Comparison of ENCODE assay signal across 12 cellular contexts in the genomic region with DNA sequence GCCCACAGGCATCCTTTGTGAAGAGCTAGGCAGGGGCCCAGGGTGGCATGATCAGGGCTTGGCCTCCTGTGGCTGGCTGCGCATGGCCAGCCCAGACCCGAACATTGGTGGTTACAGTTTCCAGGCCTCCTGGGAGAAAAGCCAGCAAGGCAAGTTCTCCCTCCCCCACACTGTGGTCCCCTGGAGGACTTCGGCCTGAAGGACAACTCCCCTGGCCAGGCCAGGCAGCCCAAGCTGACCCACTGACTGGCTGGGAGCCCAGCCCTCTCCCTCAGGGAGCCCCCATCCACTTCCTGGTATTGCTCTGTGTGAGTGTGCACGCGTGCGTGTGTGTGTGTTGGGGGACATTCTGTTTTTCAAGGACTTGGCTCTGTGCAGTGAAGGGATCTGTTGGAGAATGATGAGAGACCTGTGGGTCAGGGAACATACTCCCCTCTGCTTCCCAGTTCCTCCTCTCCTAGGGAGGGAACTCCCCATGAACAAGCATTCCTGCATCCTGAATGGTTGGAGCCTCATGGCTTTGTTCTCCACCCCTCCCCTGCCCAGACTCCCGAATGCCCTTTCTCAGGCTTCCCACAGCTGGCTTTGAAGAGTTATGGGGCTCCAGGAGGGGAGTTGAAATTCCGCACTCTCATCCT. TPM values are rescaled to one million over a fixed set of nuclear protein-coding genes. Genes with fewer than 3 reads are reported as not detected.
DNase-seq lines count a peak whose midpoint lies in the region; ATAC-seq, FAIRE-seq and TF ChIP-seq lines count a peak whose summit lies in the region.
"Had no signal": no experiment of that assay in that cellular context is flagged by ENCODE, and none has a peak within 500 bp of the region (broad histone marks: within the 10 kb centered on the region; RNA-seq: fewer than 3 reads in every experiment).

No MANE protein-coding gene starts in this region.

- H3K4me2 ChIP-seq in HepG2 (ENCODE audit: low read depth, low read length) (no peak overlapping the region), smooth muscle cell (no peak overlapping the region)

- BruUV-seq in HepG2 (replicated peaks; lab: Mats Ljungman, UMichigan) = no TSS peak

- no peak overlapping the region for H3K4me3 Mint-ChIP-seq in osteocyte (ENCODE audit: unreplicated experiment)

- no peak for DNase-seq in HepG2 (ENCODE audit: low spot score)
- DNase-seq in left cardiac atrium = peak; percentile 88
- DNase-seq in osteocyte (ENCODE audit: extremely low spot score, unreplicated experiment) = peak; percentile 87
- DNase-seq in aorta = peak; percentile 78 to 90
- DNase-seq in smooth muscle cell (lab: John Stamatoyannopoulos, UW; ENCODE audit: unreplicated experiment) = no peak
- no peak for DNase-seq in GDM1 (lab: John Stamatoyannopoulos, UW)

- no peak overlapping the region for H2AFZ ChIP-seq in HepG2 (ENCODE audit: low read length)
- no peak overlapping the region for H2AFZ ChIP-seq in smooth muscle cell (ENCODE audit: low read depth)

- H3K27ac ChIP-seq in liver (ENCODE audit: low read depth in 1 of 2, low read length in 2 of 2) (peak overlapping the region in 1 of 2 donors; percentile 27), HepG2 (ENCODE audit: extremely low read length, insufficient read depth, low read length) (no peak overlapping the region), aorta (ENCODE audit: low read depth in 1 of 2, low read length in 2 of 2) (peak overlapping the region in 1 of 2 donors; percentile 12), smooth muscle cell (ENCODE audit: low read depth) (no peak overlapping the region)
- H3K27ac ChIP-seq: neutrophil had no signal

- H3K4me1 Mint-ChIP-seq in osteocyte (ENCODE audit: unreplicated experiment) = peaks cover 52% of the 10 kb centered on the region

- H3K36me3 Mint-ChIP-seq in osteocyte (ENCODE audit: unreplicated experiment) = peaks cover 3% of the 10 kb centered on the region

- H3K36me3 ChIP-seq in liver (ENCODE audit: control insufficient read depth in 4 of 4, insufficient read depth in 3 of 4, low read depth in 1 of 4, low read length in 3 of 4) (no peaks in the 10 kb centered on the region), HepG2 (replicated peaks in 1 of 2; ENCODE audit: control insufficient read depth in 1 of 2, insufficient read depth in 2 of 2, low read length in 2 of 2) (no peaks in the 10 kb centered on the region), aorta (ENCODE audit: control insufficient read depth in 1 of 2, insufficient read depth in 2 of 2, low read length in 1 of 2) (no peaks in the 10 kb centered on the region), smooth muscle cell (ENCODE audit: low read depth) (no peaks in the 10 kb centered on the region)
- H3K36me3 ChIP-seq: neutrophil had no signal

- ATAC-seq in HepG2 = no peak
- ATAC-seq in left cardiac atrium = peak; percentile 74 to 89
- ATAC-seq in aorta (ENCODE audit: low FRiP score) = peak; percentile 78
- no peak for ATAC-seq in HG03521 (IDR thresholded peaks at IDR 0.05; ENCODE audit: unreplicated experiment)

- TF ChIP-seq RAD21 in liver (IDR thresholded peaks at IDR 0.05) = peak in 1 of 2 donors; percentile 12
- TF ChIP-seq RAD21 in HepG2 (CRISPR knock-in tag; IDR thresholded peaks at IDR 0.05) = no peak

- TF ChIP-seq EP300 in HepG2 (IDR thresholded peaks at IDR 0.05; ENCODE audit: low read depth in 2 of 2, low read length in 2 of 2) = no peak
- no peak for TF ChIP-seq EP300 in HepG2 (CRISPR knock-in tag; IDR thresholded peaks at IDR 0.05; ENCODE audit: borderline replicate concordance)

- H3K4me1 ChIP-seq in liver (ENCODE audit: control insufficient read depth in 4 of 4, insufficient read depth in 4 of 4, low read length in 3 of 4) = no peaks in the 10 kb centered on the region
- H3K4me1 ChIP-seq in HepG2 (ENCODE audit: insufficient read depth, low read length) = no peaks in the 10 kb centered on the region
- H3K4me1 ChIP-seq in aorta (ENCODE audit: control insufficient read depth in 1 of 2, insufficient read depth in 2 of 2, low read length in 2 of 2) = no peaks in the 10 kb centered on the region
- H3K4me1 ChIP-seq in smooth muscle cell (ENCODE audit: low read depth) = peaks cover 13% of the 10 kb centered on the region

- in situ Hi-C loops in HepG2 (cut with HindIII; ENCODE audit: extremely low pct_ligation_motif_present, low pct_unique_long_range_greater_than_20kb) = no loop called here

- POLR2A ChIA-PET in HepG2 (lab: Yijun Ruan, JAX) = no interaction called here

- H3K9ac ChIP-seq in liver (ENCODE audit: low read depth in 1 of 2, low read length in 2 of 2) = no peak overlapping the region
- H3K9ac ChIP-seq in HepG2 (ENCODE audit: insufficient read depth, low read depth, low read length) = no peak overlapping the region
- no peak overlapping the region for H3K9ac ChIP-seq in smooth muscle cell (ENCODE audit: low read depth)

- WGBS in liver = 75% methylated on average over 8 of the region's 8 CpGs
- WGBS in HepG2 (ENCODE audit: low lambda C conversion rate) = 55% methylated on average over 2 of the region's 8 CpGs
- WGBS in aorta, 2 donors = 22 to 25% methylated on average over 8 of the region's 8 CpGs
- 74% methylated on average over 8 of the region's 8 CpGs for WGBS in smooth muscle cell (ENCODE audit: low lambda C conversion rate)

- intact Hi-C loops in HepG2 (cut with micrococcal nuclease; ENCODE audit: unreplicated experiment) = no loop called here
- intact Hi-C loops in left cardiac atrium (cut with DNase I) = no loop called here
- intact Hi-C loops in aorta (cut with DNase I) = no loop called here

- no peaks in the 10 kb centered on the region for H4K20me1 ChIP-seq in HepG2 (ENCODE audit: insufficient read depth, low read length)
- no peaks in the 10 kb centered on the region for H4K20me1 ChIP-seq in smooth muscle cell (ENCODE audit: low read depth)

- no peak for FAIRE-seq in HepG2 (lab: Jason Lieb, UNC)
- FAIRE-seq: A204.1, G401.6 had no signal

- H3K4me3 ChIP-seq in liver (ENCODE audit: low read depth in 1 of 3, low read length in 3 of 3) (no peak overlapping the region), HepG2 (replicated peaks in 1 of 3; ENCODE audit: insufficient read depth in 1 of 3, low read depth in 2 of 3, low read length in 3 of 3) (no peak overlapping the region), aorta (ENCODE audit: low read length in 2 of 2) (no peak overlapping the region), smooth muscle cell (no peak overlapping the region)

- H3K9me3 Mint-ChIP-seq in osteocyte (ENCODE audit: unreplicated experiment) = no peaks in the 10 kb centered on the region
- H3K9me3 Mint-ChIP-seq: activated T-helper 2 cell treated with anti-CD3 and anti-CD28 coated beads, Interferon-gamma antibody, Interleukin-2, Interleukin-4, amounts not matched to agents 10 μg/mL and 5 μg/mL and 100 μg/mL, durations not matched to agents 14 hours and 24 hours and 36 hours had no signal

- peaks cover 0 to 3% (median 0%) of the 10 kb centered on the region in 4 donors for H3K9me3 ChIP-seq in liver (ENCODE audit: control insufficient read depth in 4 of 4, low read length in 3 of 4)
- no peaks in the 10 kb centered on the region for H3K9me3 ChIP-seq in HepG2 (ENCODE audit: low read length)
- no peaks in the 10 kb centered on the region for H3K9me3 ChIP-seq in aorta (ENCODE audit: control insufficient read depth, low read length)
- no peaks in the 10 kb centered on the region for H3K9me3 ChIP-seq in smooth muscle cell (replicated peaks; ENCODE audit: low read depth)
- H3K9me3 ChIP-seq: neutrophil had no signal

- CTCF ChIA-PET in HepG2 (lab: Yijun Ruan, JAX; ENCODE audit: low intra/inter-chr PET ratio, low total read pairs) = no interaction called here

- peak overlapping the region; percentile 52 for H3K27ac Mint-ChIP-seq in osteocyte (ENCODE audit: unreplicated experiment)
- H3K27ac Mint-ChIP-seq: activated T-helper 2 cell treated with anti-CD3 and anti-CD28 coated beads, Interferon-gamma antibody, Interleukin-2, Interleukin-4, amounts not matched to agents 10 μg/mL and 5 μg/mL and 100 μg/mL, durations not matched to agents 14 hours and 24 hours and 36 hours had no signal

- TF ChIP-seq CTCF in liver (IDR thresholded peaks at IDR 0.05; ENCODE audit: low read depth, low read length, missing input control) (no peak), HepG2 (CRISPR knock-in tag; IDR thresholded peaks at IDR 0.05) (no peak), osteocyte (IDR thresholded peaks at IDR 0.05) (no peak), smooth muscle cell (IDR thresholded peaks at IDR 0.05; ENCODE audit: borderline replicate concordance, insufficient read depth, poor library complexity, severe bottlenecking) (no peak)

- TF ChIP-seq POLR2A in HepG2 (IDR thresholded peaks at IDR 0.05; ENCODE audit: insufficient read depth in 1 of 2, low read depth in 2 of 2, low read length in 2 of 2) = no peak

- H3F3A ChIP-seq in smooth muscle cell (ENCODE audit: low read depth) = no peaks in the 10 kb centered on the region

- H3K27me3 Mint-ChIP-seq in osteocyte (ENCODE audit: unreplicated experiment) = no peaks in the 10 kb centered on the region

- no peaks in the 10 kb centered on the region for H3K27me3 ChIP-seq in liver (ENCODE audit: control insufficient read depth in 4 of 4, insufficient read depth in 4 of 4, low read length in 3 of 4)
- no peaks in the 10 kb centered on the region; a peak in 1 of 5 replicates for H3K27me3 ChIP-seq in HepG2 (ENCODE audit: control insufficient read depth in 1 of 2, insufficient read depth in 2 of 2, low read length in 2 of 2)
- H3K27me3 ChIP-seq in aorta (ENCODE audit: control insufficient read depth in 1 of 2, insufficient read depth in 2 of 2, low read length in 1 of 2) = no peaks in the 10 kb centered on the region
- no peaks in the 10 kb centered on the region for H3K27me3 ChIP-seq in smooth muscle cell (ENCODE audit: low read depth)
- H3K27me3 ChIP-seq: neutrophil had no signal

- no peaks in the 10 kb centered on the region for H3K79me2 ChIP-seq in HepG2 (ENCODE audit: insufficient read depth, low read length)
- no peaks in the 10 kb centered on the region for H3K79me2 ChIP-seq in smooth muscle cell (ENCODE audit: low read depth)

RNA-seq across cellular contexts. Expression of gene CORO2B, which starts 29.5 kb away (rescaled TPM):
- total RNA-seq in liver (under 1 TPM; 0.50 to 0.65 TPM), HepG2 (2016; rRNA removed; fragmentation: Illumina TruSeq; extraction: Trizol) (0.35 and 0.36 TPM in 2 replicates), left cardiac atrium (1 to 10 TPM; 8.5 to 8.9 TPM), osteocyte (21.8 and 22.6 TPM in 2 replicates), aorta (1 to 10 TPM; 3.8 to 9.2 TPM), smooth muscle cell (0.27 and 0.49 TPM in 2 replicates)
- polyA plus RNA-seq in liver (under 1 TPM; 0.15 to 0.54 TPM), HepG2 (2011; rRNA removed) (0.63 and 1.1 TPM in 2 replicates), aorta (1 to 10 TPM; 1.8 to 6.2 TPM), smooth muscle cell (0.40 and 0.47 TPM in 2 replicates)
- 0.10 and 0.18 TPM in 2 replicates for total RNA-seq in HepG2 (2016; cell fraction: cytosol; rRNA removed; fragmentation: Illumina TruSeq; extraction: Trizol; ENCODE audit: low read depth)
- 0.22 and 0.28 TPM in 2 replicates for total RNA-seq in HepG2 (2016; cell fraction: insoluble cytoplasmic fraction; rRNA removed; fragmentation: Illumina TruSeq; extraction: Trizol)
- total RNA-seq in HepG2 (2016; cell fraction: membrane; rRNA removed; fragmentation: Illumina TruSeq; extraction: Trizol) = 0.28 and 0.34 TPM in 2 replicates
- total RNA-seq in HepG2 (2016; cell fraction: nucleus; rRNA removed; fragmentation: Illumina TruSeq; extraction: Trizol) = 0.13 and 0.22 TPM in 2 replicates
- polyA plus RNA-seq in HepG2 (2011; cell fraction: cytosol; rRNA removed) = 0.58 and 0.64 TPM in 2 replicates
- polyA plus RNA-seq in HepG2 (2011; cell fraction: nucleus; rRNA removed) = 0.92 and 1.2 TPM in 2 replicates
- 0.15 and 0.16 TPM in 2 replicates for polyA plus RNA-seq in HepG2 (2012)
- polyA plus RNA-seq in HepG2 (2016; cell fraction: cytosol; fragmentation: Illumina TruSeq; extraction: Trizol; ENCODE audit: low read depth) = 0.09 and 0.12 TPM in 2 replicates
- polyA plus RNA-seq in HepG2 (2016; cell fraction: insoluble cytoplasmic fraction; fragmentation: Illumina TruSeq; extraction: Trizol; ENCODE audit: low read depth) = 0.51 and 0.85 TPM in 2 replicates
- polyA plus RNA-seq in HepG2 (2016; cell fraction: membrane; fragmentation: Illumina TruSeq; extraction: Trizol; ENCODE audit: low read depth) = 0.43 and 0.52 TPM in 2 replicates
- 0.27 and 0.31 TPM in 2 replicates for polyA plus RNA-seq in HepG2 (2016; cell fraction: nucleus; fragmentation: Illumina TruSeq; extraction: Trizol; ENCODE audit: insufficient read depth, low read depth)
- polyA minus RNA-seq in HepG2 (2011; rRNA and poly(A)+ RNA removed; ENCODE audit: low replicate concordance) = 1.3 TPM in 1 of 2 replicates, not detected in the other
- 0.62 and 0.69 TPM in 2 replicates for polyA minus RNA-seq in HepG2 (2011; cell fraction: cytosol; rRNA and poly(A)+ RNA removed)
- polyA minus RNA-seq in HepG2 (2011; cell fraction: nucleus; rRNA and poly(A)+ RNA removed) = 0.13 and 0.25 TPM in 2 replicates

Comparison
In these comparisons a context has a peak if more than half of its experiments do, and no peak if none do; other contexts are left out.
1. ATAC-seq: peak in left cardiac atrium (2 of 2) and aorta (single experiment); none in HepG2 (single experiment) and HG03521 (single experiment).
2. DNase-seq: peak in left cardiac atrium (single experiment), osteocyte (single experiment) and aorta (2 of 2); none in HepG2 (single experiment), smooth muscle cell (single experiment) and GDM1 (single experiment).